In the genomic region with DNA sequence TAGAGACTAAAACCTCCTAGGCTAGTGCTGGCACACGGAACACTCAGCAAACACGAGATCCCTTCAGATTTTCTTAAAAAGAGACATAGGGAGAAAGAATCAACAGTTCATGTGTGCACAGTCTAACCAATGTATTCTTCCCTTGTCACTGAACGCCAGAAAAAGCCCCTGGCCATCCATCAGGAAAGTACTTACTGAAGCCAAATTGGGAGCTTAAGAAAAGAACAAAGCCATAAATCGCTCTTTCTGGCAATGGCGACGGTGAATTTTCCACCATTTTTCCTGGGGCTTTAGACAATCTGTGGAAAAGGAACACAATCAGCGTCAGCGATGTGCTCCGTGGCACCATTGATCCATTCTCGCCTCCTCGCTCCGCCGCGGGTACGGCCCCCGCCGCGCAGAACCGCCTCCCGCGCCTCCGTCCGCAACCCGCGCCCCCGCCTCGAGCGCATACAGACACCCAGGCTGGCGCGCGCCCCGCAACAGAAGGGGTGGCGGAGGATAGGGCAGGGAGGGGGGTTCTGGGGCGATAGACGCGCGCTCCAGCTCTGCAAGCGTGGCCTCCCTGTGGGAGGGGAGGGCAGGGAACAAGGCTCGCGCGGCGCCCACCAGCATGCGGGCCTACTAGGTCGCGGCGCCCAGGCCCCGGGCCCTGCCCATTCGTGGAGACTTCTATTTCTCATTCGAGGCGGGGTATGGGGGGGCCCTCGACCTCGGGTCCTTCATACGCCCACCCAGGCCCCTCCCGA, we compare ENCODE assay signal across 8 cellular contexts. TPM values are rescaled to one million over a fixed set of nuclear protein-coding genes. Genes with fewer than 3 reads are reported as not detected.
DNase-seq lines count a peak whose midpoint lies in the region; ATAC-seq and TF ChIP-seq lines count a peak whose summit lies in the region.

No MANE protein-coding gene starts in this region.

- H3K9me3 ChIP-seq in AG04450 (ENCODE audit: control insufficient read depth, insufficient read depth, low read length) (peaks cover 2% of the 10 kb centered on the region; the same call in 1 of the 2 replicates), esophagus muscularis mucosa (no peaks in the 10 kb centered on the region), mucosa of rectum (ENCODE audit: control insufficient read depth in 2 of 2, low read length in 2 of 2) (no peaks in the 10 kb centered on the region), subcutaneous abdominal adipose tissue (ENCODE audit: control insufficient read depth in 5 of 5, low read length in 5 of 5) (no peaks in the 10 kb centered on the region)

- CTCF ChIA-PET in AG04450 (lab: Charles Lee): no interaction called here
- CTCF ChIA-PET in activated CD8-positive, alpha-beta T cell treated with anti-CD3 and anti-CD28 coated beads for 36 hours (lab: Charles Lee): interaction anchor here (1.3 to 2.3 kb wide), 3 partner anchors 47 to 96 kb away, joined by 3 to 8 read pairs (median 4); no protein-coding TSS in a partner anchor

- POLR2A ChIA-PET in AG04450 (lab: Yijun Ruan, JAX): interaction anchor here (0.6 to 1.8 kb wide), 3 partner anchors 12 to 635 kb away, joined by 3 to 6 read pairs (median 4); no protein-coding TSS in a partner anchor
- POLR2A ChIA-PET in activated CD8-positive, alpha-beta T cell treated with anti-CD3 and anti-CD28 coated beads for 36 hours (lab: Charles Lee): interaction anchor here (1.3 to 1.5 kb wide), 2 partner anchors 10 to 492 kb away, joined by 3 to 4 read pairs; no protein-coding TSS in a partner anchor

- H3K27ac ChIP-seq in AG04450 (ENCODE audit: low read depth, low read length) (peak overlapping the region; percentile 86), esophagus muscularis mucosa (replicated peaks in 1 of 4) (peak overlapping the region; percentile 92 to 100 (median 100)), mucosa of rectum (ENCODE audit: low read depth in 2 of 2, low read length in 2 of 2) (peak overlapping the region; percentile 98), subcutaneous abdominal adipose tissue (ENCODE audit: low read depth, low read length) (peak overlapping the region; percentile 95)

- DNase-seq in AG04450 (ENCODE audit: low read depth, low spot score) (no peak), NCI-H2196 treated with DMSO at 0.1 percent for 48 hours (lab: John Stamatoyannopoulos, UW; ENCODE audit: unreplicated experiment) (peak; percentile 66), esophagus muscularis mucosa (ENCODE audit: extremely low spot score) (peak; percentile 96)
- DNase-seq in activated CD8-positive, alpha-beta T cell treated with anti-CD3 and anti-CD28 coated beads for 36 hours: no peak

- ATAC-seq in GM18517 (IDR thresholded peaks at IDR 0.05; ENCODE audit: unreplicated experiment) (peak; percentile 34), HG03039 (IDR thresholded peaks at IDR 0.05; ENCODE audit: unreplicated experiment) (peak; percentile 35)
- peak; percentile 59 for ATAC-seq in activated CD8-positive, alpha-beta T cell treated with anti-CD3 and anti-CD28 coated beads for 36 hours

- no peak for TF ChIP-seq POLR2A in esophagus muscularis mucosa (IDR thresholded peaks at IDR 0.05; ENCODE audit: low read depth)

- no peak for TF ChIP-seq EP300 in esophagus muscularis mucosa (IDR thresholded peaks at IDR 0.05)

- intact Hi-C loops in activated CD8-positive, alpha-beta T cell treated with anti-CD3 and anti-CD28 coated beads for 36 hours (cut with micrococcal nuclease): loop anchor here (10.0 kb wide), 1 partner anchor 88 kb away; no protein-coding TSS in a partner anchor
- intact Hi-C loops in esophagus muscularis mucosa (cut with DNase I): loop anchor here (5.0 to 10.0 kb wide), 3 partner anchors 108 to 302 kb away; partner anchors contain the start of genes HLCS and VPS26C

- H3K4me1 Mint-ChIP-seq in activated CD8-positive, alpha-beta T cell treated with anti-CD3 and anti-CD28 coated beads for 36 hours (ENCODE audit: low read depth): peaks cover 34% of the 10 kb centered on the region

- peaks cover 27% of the 10 kb centered on the region for H3K36me3 Mint-ChIP-seq in activated CD8-positive, alpha-beta T cell treated with anti-CD3 and anti-CD28 coated beads for 36 hours (ENCODE audit: low read depth)

- peak overlapping the region; percentile 86 for H3K27ac Mint-ChIP-seq in activated CD8-positive, alpha-beta T cell treated with anti-CD3 and anti-CD28 coated beads for 36 hours

- 2% methylated on average over 25 of the region's 54 CpGs for WGBS in esophagus muscularis mucosa

- H3K9me3 Mint-ChIP-seq in activated CD8-positive, alpha-beta T cell treated with anti-CD3 and anti-CD28 coated beads for 36 hours: no peaks in the 10 kb centered on the region

- H3K27me3 ChIP-seq in AG04450 (ENCODE audit: control insufficient read depth, insufficient read depth, low read length): no peaks in the 10 kb centered on the region
- H3K27me3 ChIP-seq in esophagus muscularis mucosa: no peaks in the 10 kb centered on the region
- no peaks in the 10 kb centered on the region for H3K27me3 ChIP-seq in mucosa of rectum (ENCODE audit: control insufficient read depth in 2 of 2, insufficient read depth in 2 of 2, low read length in 2 of 2)
- no peaks in the 10 kb centered on the region for H3K27me3 ChIP-seq in subcutaneous abdominal adipose tissue (ENCODE audit: control insufficient read depth in 5 of 5, insufficient read depth in 4 of 5, low read length in 5 of 5)

- H3K9ac ChIP-seq in mucosa of rectum (ENCODE audit: low read depth in 1 of 2, low read length in 2 of 2) (peak overlapping the region; percentile 95 to 97), subcutaneous abdominal adipose tissue (ENCODE audit: low read length in 5 of 5) (peak overlapping the region in 4 of 5 donors; percentile 72 to 81 (median 78))

- no peak for TF ChIP-seq CTCF in AG04450 (IDR thresholded peaks at IDR 0.05; ENCODE audit: low read depth, low read length)
- TF ChIP-seq CTCF in activated CD8-positive, alpha-beta T cell treated with anti-CD3 and anti-CD28 coated beads for 36 hours (IDR thresholded peaks at IDR 0.05): no peak
- no peak for TF ChIP-seq CTCF in esophagus muscularis mucosa (IDR thresholded peaks at IDR 0.05)

- peaks cover 0 to 24% (median 4%) of the 10 kb centered on the region in 4 donors for H3K36me3 ChIP-seq in esophagus muscularis mucosa
- peaks cover 0 to 3% of the 10 kb centered on the region in 2 donors for H3K36me3 ChIP-seq in mucosa of rectum (ENCODE audit: control insufficient read depth in 2 of 2, insufficient read depth in 2 of 2, low read length in 2 of 2)
- H3K36me3 ChIP-seq in subcutaneous abdominal adipose tissue (ENCODE audit: control insufficient read depth in 5 of 5, insufficient read depth in 5 of 5, low read length in 5 of 5): peaks cover 0 to 11% (median 7%) of the 10 kb centered on the region in 5 donors

- no peaks in the 10 kb centered on the region for H3K27me3 Mint-ChIP-seq in activated CD8-positive, alpha-beta T cell treated with anti-CD3 and anti-CD28 coated beads for 36 hours

- H3K4me1 ChIP-seq in esophagus muscularis mucosa (peaks cover 16 to 40% (median 32%) of the 10 kb centered on the region in 4 donors), mucosa of rectum (ENCODE audit: control insufficient read depth in 2 of 2, insufficient read depth in 2 of 2, low read length in 2 of 2) (peaks cover 16 to 18% of the 10 kb centered on the region in 2 donors), subcutaneous abdominal adipose tissue (ENCODE audit: control insufficient read depth in 5 of 5, insufficient read depth in 5 of 5, low read length in 5 of 5) (peaks cover 0 to 33% (median 30%) of the 10 kb centered on the region in 5 donors)

- H3K4me3 Mint-ChIP-seq in activated CD8-positive, alpha-beta T cell treated with anti-CD3 and anti-CD28 coated beads for 36 hours: peak overlapping the region; percentile 79

- H3K4me3 ChIP-seq in AG04450 (ENCODE audit: low read depth, low read length): peak overlapping the region; percentile 71
- H3K4me3 ChIP-seq in esophagus muscularis mucosa: peak overlapping the region; percentile 75 to 97 (median 76)
- peak overlapping the region; percentile 79 to 94 for H3K4me3 ChIP-seq in mucosa of rectum (ENCODE audit: low read length in 2 of 2)
- peak overlapping the region; percentile 63 to 96 (median 77) for H3K4me3 ChIP-seq in subcutaneous abdominal adipose tissue (ENCODE audit: low read depth in 1 of 5, low read length in 5 of 5)

RNA-seq across cellular contexts. Expression of gene PIGP, which starts 0.5 kb away (rescaled TPM):
- polyA plus RNA-seq in AG04450 (2011; rRNA removed): 21.1 and 29.8 TPM in 2 replicates
- 4.9 and 8.0 TPM in 2 replicates for polyA minus RNA-seq in AG04450 (2011; rRNA and poly(A)+ RNA removed)
- total RNA-seq in activated CD8-positive, alpha-beta T cell treated with anti-CD3 and anti-CD28 coated beads for 36 hours: 10 to 100 TPM; 23.4 to 24.3 TPM
- 10 to 100 TPM; 20.3 to 30.7 (median 21.6) TPM for total RNA-seq in esophagus muscularis mucosa

RNA-seq across cellular contexts. Expression of gene TTC3, which starts 0.6 kb away (rescaled TPM):
- polyA plus RNA-seq in AG04450 (2011; rRNA removed): 165 and 224 TPM in 2 replicates
- 186 and 253 TPM in 2 replicates for polyA minus RNA-seq in AG04450 (2011; rRNA and poly(A)+ RNA removed)
- 10 to 100 TPM; 70.2 to 74.0 TPM for total RNA-seq in activated CD8-positive, alpha-beta T cell treated with anti-CD3 and anti-CD28 coated beads for 36 hours
- total RNA-seq in esophagus muscularis mucosa: 100 to 1,000 TPM in 2 of 4 donors, 10 to 100 TPM in 2; 86.0 to 162 (median 104) TPM

Comparison
In these comparisons a context has a peak if more than half of its experiments do, and no peak if none do; other contexts are left out.
1. DNase-seq: peak in NCI-H2196 treated with DMSO at 0.1 percent for 48 hours (single experiment) and esophagus muscularis mucosa (single experiment); none in AG04450 (single experiment) and activated CD8-positive, alpha-beta T cell treated with anti-CD3 and anti-CD28 coated beads for 36 hours (single experiment).
2. Peak in every context shown above with its lines, with median percentiles within 50 percentile points of each other: H3K27ac ChIP-seq, H3K4me3 ChIP-seq and ATAC-seq.